8 cellular contexts compared by ENCODE assay signal in genomic region chr19:54190942-54191670, GRCh38. TPM values are rescaled to one million over a fixed set of nuclear protein-coding genes. Genes with fewer than 3 reads are reported as not detected.
A peak's percentile ranks its signal among the peaks of the same experiment; 100 is the strongest.
DNase-seq lines count a peak whose midpoint lies in the region; ATAC-seq, FAIRE-seq and TF ChIP-seq lines count a peak whose summit lies in the region.

TSEN34 (plus strand) TSS chr19:54191308; CDS start chr19:54191365, 57 bp downstream.

- no peak for FAIRE-seq in H54 (lab: Jason Lieb, UNC)

- H3K4me1 Mint-ChIP-seq in activated naive CD8-positive, alpha-beta T cell treated with anti-CD3 and anti-CD28 coated beads, Interleukin-2, amount 50 U/mL, for 24 hours, result peaks cover 32% of the 10 kb centered on the region

- no peak for TF ChIP-seq CTCF in GM10248 (IDR thresholded peaks at IDR 0.05; ENCODE audit: control extremely low read depth, extremely low read depth, low read depth, missing control alignments)
- TF ChIP-seq CTCF in left ventricle myocardium inferior (IDR thresholded peaks at IDR 0.05; ENCODE audit: borderline replicate concordance), result no peak
- no peak for TF ChIP-seq CTCF in prostate gland (IDR thresholded peaks at IDR 0.05)
- peak in 1 of 3 experiments; percentile 7 for TF ChIP-seq CTCF in vagina (IDR thresholded peaks at IDR 0.05)

- H3K9me3 ChIP-seq in SJCRH30 (replicated peaks), result no peaks in the 10 kb centered on the region
- H3K9me3 ChIP-seq in left ventricle myocardium inferior (replicated peaks), result no peaks in the 10 kb centered on the region
- H3K9me3 ChIP-seq in prostate gland, result no peaks in the 10 kb centered on the region
- no peaks in the 10 kb centered on the region for H3K9me3 ChIP-seq in vagina

- H3K27ac Mint-ChIP-seq in activated naive CD8-positive, alpha-beta T cell treated with anti-CD3 and anti-CD28 coated beads, Interleukin-2, amount 50 U/mL, for 24 hours, result peak within 1 kb of the TSS; percentile 98

- POLR2A ChIA-PET in GM10248 (lab: Yijun Ruan, JAX), result interaction anchor here (1.0 to 4.4 kb wide), 4 partner anchors 11 to 54 kb away, joined by 5 to 102 read pairs (median 12); partner anchors contain the start of genes CNOT3 and RPS9

- TF ChIP-seq POLR2A in H54 (IDR thresholded peaks at IDR 0.05; ENCODE audit: low read depth, low read length) (peak; percentile 95), prostate gland (IDR thresholded peaks at IDR 0.05) (peak; percentile 87), vagina (IDR thresholded peaks at IDR 0.05) (peak in 1 of 2 donors; percentile 54)

- H3K27ac ChIP-seq in SJCRH30 (peak within 1 kb of the TSS; percentile 95), left ventricle myocardium inferior (replicated peaks) (peak within 1 kb of the TSS; percentile 100), prostate gland (peak within 1 kb of the TSS; percentile 96 to 98), vagina (peak within 1 kb of the TSS; percentile 96)

- peak within 1 kb of the TSS; percentile 85 for H3K4me3 Mint-ChIP-seq in activated naive CD8-positive, alpha-beta T cell treated with anti-CD3 and anti-CD28 coated beads, Interleukin-2, amount 50 U/mL, for 24 hours

- peak within 1 kb of the TSS; percentile 84 for H3K4me3 ChIP-seq in SJCRH30
- H3K4me3 ChIP-seq in left ventricle myocardium inferior, result peak within 1 kb of the TSS; percentile 91
- peak within 1 kb of the TSS; percentile 83 to 91 for H3K4me3 ChIP-seq in prostate gland
- peak within 1 kb of the TSS; percentile 81 to 88 for H3K4me3 ChIP-seq in vagina

- no peaks in the 10 kb centered on the region for H3K27me3 Mint-ChIP-seq in activated naive CD8-positive, alpha-beta T cell treated with anti-CD3 and anti-CD28 coated beads, Interleukin-2, amount 50 U/mL, for 24 hours

- intact Hi-C loops in left ventricle myocardium inferior (cut with micrococcal nuclease) (no loop called here), prostate gland (cut with DNase I) (loop anchor here (1.0 to 2.0 kb wide), 2 partner anchors 9 to 30 kb away; partner anchors contain the start of gene RPS9), vagina (cut with DNase I) (no loop called here)

- no peaks in the 10 kb centered on the region for H3K9me3 Mint-ChIP-seq in activated naive CD8-positive, alpha-beta T cell treated with anti-CD3 and anti-CD28 coated beads, Interleukin-2, amount 50 U/mL, for 24 hours

- CTCF ChIA-PET in GM10248 (lab: Yijun Ruan, JAX), result interaction anchor here (0.9 to 5.2 kb wide), 4 partner anchors 14 to 74 kb away, joined by 3 to 27 read pairs (median 12); no protein-coding TSS in a partner anchor

- DNase-seq in GM10248 (ENCODE audit: extremely low spot score) (peak; percentile 84), H54 (ENCODE audit: insufficient read length, low spot score) (peak; percentile 84), LoVo (ENCODE audit: low spot score) (peak; percentile 87), SJCRH30 (peak; percentile 83 to 92), left ventricle myocardium inferior (peak; percentile 88), prostate gland (ENCODE audit: low spot score) (peak; percentile 88), vagina (ENCODE audit: extremely low spot score in 2 of 2) (no peak)
- DNase-seq in activated naive CD8-positive, alpha-beta T cell treated with anti-CD3 and anti-CD28 coated beads, Interleukin-2, amount 50 U/mL, for 24 hours, result peak; percentile 89

- H3K27me3 ChIP-seq in SJCRH30 (no peaks in the 10 kb centered on the region), left ventricle myocardium inferior (ENCODE audit: low read depth) (no peaks in the 10 kb centered on the region), prostate gland (replicated peaks; ENCODE audit: insufficient read depth) (no peaks in the 10 kb centered on the region), vagina (no peaks in the 10 kb centered on the region)

- peak; percentile 20 for ATAC-seq in activated naive CD8-positive, alpha-beta T cell treated with anti-CD3 and anti-CD28 coated beads, Interleukin-2, amount 50 U/mL, for 24 hours

- no peaks in the 10 kb centered on the region for H3K36me3 ChIP-seq in SJCRH30
- H3K36me3 ChIP-seq in left ventricle myocardium inferior, result peaks cover 27% of the 10 kb centered on the region
- peaks cover 0 to 4% of the 10 kb centered on the region in 2 donors for H3K36me3 ChIP-seq in prostate gland
- peaks cover 0 to 21% of the 10 kb centered on the region in 2 donors for H3K36me3 ChIP-seq in vagina

- H3K4me1 ChIP-seq in SJCRH30 (no peaks in the 10 kb centered on the region), left ventricle myocardium inferior (peaks cover 36% of the 10 kb centered on the region), prostate gland (replicated peaks) (peaks cover 4% of the 10 kb centered on the region), vagina (peaks cover 31% of the 10 kb centered on the region)

- peaks cover 32% of the 10 kb centered on the region for H3K36me3 Mint-ChIP-seq in activated naive CD8-positive, alpha-beta T cell treated with anti-CD3 and anti-CD28 coated beads, Interleukin-2, amount 50 U/mL, for 24 hours (ENCODE audit: low read depth)

- WGBS in prostate gland, result under 1% methylated on average over 68 of the region's 76 CpGs

RNA-seq across cellular contexts. Expression of gene TSEN34, which starts in this region (rescaled TPM):
- total RNA-seq in SJCRH30 (2014; rRNA removed; shearing (Covaris generic)), result 70.7 and 81.6 TPM in 2 replicates
- total RNA-seq in left ventricle myocardium inferior, result 16.2 TPM
- total RNA-seq in prostate gland, result 100 to 1,000 TPM; 122 to 163 TPM
- 52.3 TPM for total RNA-seq in vagina

Comparison
In these comparisons a context has a peak if more than half of its experiments do, and no peak if none do; other contexts are left out.
1. DNase-seq: peak in GM10248 (single experiment), H54 (single experiment), LoVo (single experiment), SJCRH30 (2 of 2), activated naive CD8-positive, alpha-beta T cell treated with anti-CD3 and anti-CD28 coated beads, Interleukin-2, amount 50 U/mL, for 24 hours (single experiment), left ventricle myocardium inferior (single experiment) and prostate gland (single experiment); none in vagina (0 of 2).
2. Peak in every context shown above with its lines, with median percentiles within 50 percentile points of each other: H3K27ac ChIP-seq and H3K4me3 ChIP-seq.